8 cellular contexts compared by ENCODE assay signal in genomic region chrX:47030339-47030738, GRCh38. TPM values are rescaled to one million over a fixed set of nuclear protein-coding genes. Genes with fewer than 3 reads are reported as not detected.
DNase-seq lines count a peak whose midpoint lies in the region; ATAC-seq and TF ChIP-seq lines count a peak whose summit lies in the region.

No MANE protein-coding gene starts in this region.

- ATAC-seq in GM21717 (IDR thresholded peaks at IDR 0.05; ENCODE audit: unreplicated experiment) (no peak), GM19395 (IDR thresholded peaks at IDR 0.05; ENCODE audit: unreplicated experiment) (no peak)

- H3K27ac ChIP-seq in SU-DHL-6 (ENCODE audit: low read depth, low read length): no peak overlapping the region

- no peak overlapping the region for H2AFZ ChIP-seq in SU-DHL-6 (ENCODE audit: low read depth, low read length, severe bottlenecking)

- H3K4me3 ChIP-seq in SU-DHL-6 (ENCODE audit: insufficient read depth, low read length, poor library complexity, severe bottlenecking): no peak overlapping the region
- no peak overlapping the region for H3K4me3 ChIP-seq in fibroblast of villous mesenchyme (ENCODE audit: low read depth, low read length)

- H3F3A ChIP-seq in SU-DHL-6 (ENCODE audit: insufficient read depth): no peaks in the 10 kb centered on the region

- no peak overlapping the region for H3K4me2 ChIP-seq in SU-DHL-6 (ENCODE audit: low read depth, low read length, poor library complexity, severe bottlenecking)

- TF ChIP-seq CTCF in SU-DHL-6 (IDR thresholded peaks at IDR 0.05; ENCODE audit: insufficient read depth, low read length, poor library complexity, severe bottlenecking) (peak; percentile 12), fibroblast of villous mesenchyme (IDR thresholded peaks at IDR 0.05; ENCODE audit: insufficient read depth, low read depth, low read length) (peak; percentile 57)

- no peaks in the 10 kb centered on the region for H3K9me2 ChIP-seq in SU-DHL-6 (replicated peaks; ENCODE audit: insufficient read depth, low read length)

- DNase-seq in 8988T (peak; percentile 22), ELR (ENCODE audit: low read depth) (peak; percentile 74), NCI-H1417 (lab: John Stamatoyannopoulos, UW) (peak; percentile 34 to 90 (median 35)), fibroblast of villous mesenchyme (ENCODE audit: low read depth) (peak; percentile 77), putamen (ENCODE audit: low spot score) (peak; percentile 64)

- no peaks in the 10 kb centered on the region for H3K9me3 ChIP-seq in SU-DHL-6 (ENCODE audit: insufficient read depth, low read length)

- no peaks in the 10 kb centered on the region for H3K79me2 ChIP-seq in SU-DHL-6 (ENCODE audit: insufficient read depth, low read length)

- H3K36me3 ChIP-seq in SU-DHL-6 (ENCODE audit: low read length): no peaks in the 10 kb centered on the region

- no peaks in the 10 kb centered on the region for H4K20me1 ChIP-seq in SU-DHL-6 (ENCODE audit: low read depth, low read length)

- H3K27me3 ChIP-seq in SU-DHL-6 (ENCODE audit: low read length): no peaks in the 10 kb centered on the region

- H3K9ac ChIP-seq in SU-DHL-6 (ENCODE audit: low read length): no peak overlapping the region

RNA-seq across cellular contexts. Expression of gene RGN, which starts 47.9 kb away (rescaled TPM):
- 3.5 and 6.5 TPM in 2 replicates for total RNA-seq in fibroblast of villous mesenchyme

Comparison
In these comparisons a context has a peak if more than half of its experiments do, and no peak if none do; other contexts are left out.
1. DNase-seq: peak in every context shown above with its lines; median percentile 77 in fibroblast of villous mesenchyme; 74 in ELR; 64 in putamen; 35 in NCI-H1417; 22 in 8988T.